In genomic region chr9:135978650-135979461, GRCh38 we compare ENCODE assay signal across 8 cellular contexts. TPM values are rescaled to one million over a fixed set of nuclear protein-coding genes. Genes with fewer than 3 reads are reported as not detected.
DNase-seq lines count a peak whose midpoint lies in the region; ATAC-seq and TF ChIP-seq lines count a peak whose summit lies in the region.

No MANE protein-coding gene starts in this region.

- peak; percentile 62 for DNase-seq in AG08396 (ENCODE audit: low spot score)
- DNase-seq in RPMI8226 = peak; percentile 39
- DNase-seq in activated naive CD4-positive, alpha-beta T cell treated with Interleukin-2 at 50 U/mL for 16 hours = peak; percentile 39
- DNase-seq in mucosa of descending colon = peak in 1 of 3 donors; percentile 35
- DNase-seq in SKM-1 treated with dmso at 0.1 percent for 144 hours (lab: John Stamatoyannopoulos, UW; ENCODE audit: unreplicated experiment) = no peak
- DNase-seq in transverse colon = no peak
- DNase-seq in suprapubic skin (ENCODE audit: low spot score in 2 of 2) = no peak

- WGBS in transverse colon (ENCODE audit: low coverage in 1 of 2), 2 donors = 49% methylated on average over 10 of the region's 19 CpGs; no CpG with 5 or more reads in 1 of the 2 donors
- WGBS in suprapubic skin = 13% methylated on average over 14 of the region's 19 CpGs

- H3K27ac ChIP-seq in transverse colon (no peak overlapping the region), suprapubic skin (no peak overlapping the region)

- no peaks in the 10 kb centered on the region for H3K36me3 ChIP-seq in mucosa of descending colon (ENCODE audit: low read depth)
- H3K36me3 ChIP-seq in transverse colon = no peaks in the 10 kb centered on the region
- no peaks in the 10 kb centered on the region for H3K36me3 ChIP-seq in suprapubic skin

- TF ChIP-seq POLR2A in transverse colon (IDR thresholded peaks at IDR 0.05) (no peak), suprapubic skin (IDR thresholded peaks at IDR 0.05) (no peak)

- no peak for TF ChIP-seq EP300 in transverse colon (IDR thresholded peaks at IDR 0.05; ENCODE audit: low read depth)
- TF ChIP-seq EP300 in suprapubic skin (IDR thresholded peaks at IDR 0.05) = no peak

- H3K27me3 ChIP-seq in transverse colon (peaks cover 25% of the 10 kb centered on the region), suprapubic skin (peaks cover 56% of the 10 kb centered on the region)

- H3K4me3 ChIP-seq in mucosa of descending colon = no peak overlapping the region
- no peak overlapping the region for H3K4me3 ChIP-seq in transverse colon
- H3K4me3 ChIP-seq in suprapubic skin = no peak overlapping the region

- intact Hi-C loops in mucosa of descending colon (cut with DNase I, micrococcal nuclease) = no loop called here
- intact Hi-C loops in transverse colon (cut with DNase I; ENCODE audit: low total_unique reads) = no loop called here

- no peaks in the 10 kb centered on the region for H3K9me3 ChIP-seq in mucosa of descending colon
- no peaks in the 10 kb centered on the region for H3K9me3 ChIP-seq in transverse colon
- H3K9me3 ChIP-seq in suprapubic skin = no peaks in the 10 kb centered on the region

- in situ Hi-C loops in transverse colon (cut with MboI; ENCODE audit: low pct_ligation_motif_present in 1 of 4, low pct_unique_long_range_greater_than_20kb in 1 of 4, low sequenced_read_pairs in 3 of 4) = no loop called here

- no peaks in the 10 kb centered on the region for H3K4me1 ChIP-seq in mucosa of descending colon (ENCODE audit: low read depth)
- H3K4me1 ChIP-seq in transverse colon = peaks cover 0 to 9% (median 0%) of the 10 kb centered on the region in 4 donors
- peaks cover 11% of the 10 kb centered on the region for H3K4me1 ChIP-seq in suprapubic skin

- ATAC-seq in mucosa of descending colon = peak; percentile 40
- ATAC-seq in GM19324 (IDR thresholded peaks at IDR 0.05; ENCODE audit: low FRiP score, unreplicated experiment) = no peak

- TF ChIP-seq CTCF in mucosa of descending colon (IDR thresholded peaks at IDR 0.05) = no peak
- no peak for TF ChIP-seq CTCF in transverse colon (IDR thresholded peaks at IDR 0.05)
- TF ChIP-seq CTCF in suprapubic skin (IDR thresholded peaks at IDR 0.05) = no peak

RNA-seq across cellular contexts. Expression of gene UBAC1, which starts 17.7 kb away (rescaled TPM):
- total RNA-seq in mucosa of descending colon (10 to 100 TPM; 55.5 to 70.4 (median 64.0) TPM), transverse colon (10 to 100 TPM; 42.6 to 91.9 (median 62.9) TPM), suprapubic skin (10 to 100 TPM; 68.2 to 94.5 (median 83.8) TPM)

Comparison
In these comparisons a context has a peak if more than half of its experiments do, and no peak if none do; other contexts are left out.
1. DNase-seq: peak in AG08396 (single experiment), RPMI8226 (single experiment) and activated naive CD4-positive, alpha-beta T cell treated with Interleukin-2 at 50 U/mL for 16 hours (single experiment); none in SKM-1 treated with dmso at 0.1 percent for 144 hours (single experiment), transverse colon (single experiment) and suprapubic skin (0 of 2).